ENCODE assay signal across 11 cellular contexts in the genomic region with DNA sequence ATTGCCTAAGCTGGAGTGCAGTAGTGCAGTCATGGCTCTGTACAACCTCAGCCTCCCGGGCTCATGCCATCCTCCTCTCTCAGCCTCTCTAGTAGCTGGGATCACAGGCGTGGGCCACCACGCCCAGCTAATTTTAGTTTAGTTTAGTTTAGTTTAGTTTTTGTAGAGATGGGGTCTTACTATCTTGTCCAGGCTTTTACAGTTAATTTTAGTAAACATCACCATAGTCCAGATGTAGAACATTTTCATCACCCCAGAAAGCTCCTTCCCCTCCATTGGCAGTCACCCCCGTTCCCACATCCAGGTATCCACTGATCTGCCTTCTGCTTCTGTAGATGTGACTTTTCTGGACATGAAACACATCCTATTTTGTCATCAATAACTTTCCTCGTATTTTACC. TPM values are rescaled to one million over a fixed set of nuclear protein-coding genes. Genes with fewer than 3 reads are reported as not detected.
DNase-seq lines count a peak whose midpoint lies in the region; ATAC-seq and TF ChIP-seq lines count a peak whose summit lies in the region.
"Had no signal": no experiment of that assay in that cellular context is flagged by ENCODE, and none has a peak within 500 bp of the region (broad histone marks: within the 10 kb centered on the region; RNA-seq: fewer than 3 reads in every experiment).

No MANE protein-coding gene starts in this region.

- peak overlapping the region; percentile 84 for H3K27ac Mint-ChIP-seq in activated CD4-positive, alpha-beta T cell treated with anti-CD3 and anti-CD28 coated beads for 36 hours

- TF ChIP-seq POLR2A in NB4 (IDR thresholded peaks at IDR 0.05; ENCODE audit: extremely low read depth, insufficient read length) = no peak

- peaks cover 89% of the 10 kb centered on the region for H3K4me1 Mint-ChIP-seq in activated CD4-positive, alpha-beta T cell treated with anti-CD3 and anti-CD28 coated beads for 36 hours

- H3K9ac ChIP-seq in colonic mucosa (ENCODE audit: low read depth in 2 of 2, low read length in 2 of 2) = peak overlapping the region in 1 of 2 donors; percentile 89

- ATAC-seq in activated CD4-positive, alpha-beta T cell treated with anti-CD3 and anti-CD28 coated beads for 36 hours = no peak
- ATAC-seq in GM18907 (IDR thresholded peaks at IDR 0.05; ENCODE audit: unreplicated experiment) = no peak
- ATAC-seq: A549 had no signal

- H3K4me3 ChIP-seq in NB4 (ENCODE audit: low read depth, low read length) (peak overlapping the region; percentile 6), colonic mucosa (no peak overlapping the region), skin epidermis (peak overlapping the region in 1 of 7 experiments; percentile 6)
- H3K4me3 ChIP-seq: A549 had no signal

- POLR2A ChIA-PET in activated CD4-positive, alpha-beta T cell treated with anti-CD3 and anti-CD28 coated beads for 36 hours (lab: Charles Lee) = interaction anchor here (0.5 to 1.0 kb wide), 3 partner anchors 42 to 64 kb away, joined by 3 to 8 read pairs (median 8); no protein-coding TSS in a partner anchor

- DNase-seq in activated CD4-positive, alpha-beta T cell treated with anti-CD3 and anti-CD28 coated beads for 36 hours = no peak
- no peak for DNase-seq in activated CD4-positive, alpha-beta T cell treated with anti-CD3 and anti-CD28 coated beads for 1 hour
- DNase-seq in NB4 (ENCODE audit: low read depth) (no peak), colonic mucosa (no peak), AG20443 (ENCODE audit: low spot score) (no peak), glomerular visceral epithelial cell (ENCODE audit: extremely low spot score) (no peak)
- DNase-seq: H7, NCI-H1930 had no signal

- H3K9me3 Mint-ChIP-seq in activated CD4-positive, alpha-beta T cell treated with anti-CD3 and anti-CD28 coated beads for 36 hours (ENCODE audit: low read depth) = peaks cover 3% of the 10 kb centered on the region

- peaks cover 40% of the 10 kb centered on the region for H3K4me1 ChIP-seq in colonic mucosa

- peak overlapping the region; percentile 70 for H3K4me3 Mint-ChIP-seq in activated CD4-positive, alpha-beta T cell treated with anti-CD3 and anti-CD28 coated beads for 36 hours

- no peaks in the 10 kb centered on the region for H3K27me3 ChIP-seq in colonic mucosa

- no peaks in the 10 kb centered on the region for H3K27me3 Mint-ChIP-seq in activated CD4-positive, alpha-beta T cell treated with anti-CD3 and anti-CD28 coated beads for 36 hours

- CTCF ChIA-PET in activated CD4-positive, alpha-beta T cell treated with anti-CD3 and anti-CD28 coated beads for 36 hours (lab: Charles Lee) = interaction anchor here (0.6 to 2.0 kb wide), 9 partner anchors 11 to 253 kb away, joined by 3 to 19 read pairs (median 4); partner anchors contain the start of gene DNM2

- intact Hi-C loops in activated CD4-positive, alpha-beta T cell treated with anti-CD3 and anti-CD28 coated beads for 36 hours (cut with DNase I, micrococcal nuclease) = loop anchor here (1.0 to 2.0 kb wide), 7 partner anchors 28 to 202 kb away; partner anchors contain the start of genes SMARCA4 (in 1 of the 2) and TMED1 (in 1 of the 2)
- intact Hi-C loops in colonic mucosa (cut with DNase I) = no loop called here

- H3K27ac ChIP-seq in colonic mucosa (peak overlapping the region; percentile 95), skin epidermis (peak overlapping the region in 18 of 21 experiments; percentile 21 to 88 (median 70))

- H3K36me3 Mint-ChIP-seq in activated CD4-positive, alpha-beta T cell treated with anti-CD3 and anti-CD28 coated beads for 36 hours (ENCODE audit: low read depth) = peaks cover 38% of the 10 kb centered on the region

- no peaks in the 10 kb centered on the region for H3K36me3 ChIP-seq in colonic mucosa

- no peaks in the 10 kb centered on the region for H3K9me3 ChIP-seq in colonic mucosa
- H3K9me3 ChIP-seq: A549 had no signal

- TF ChIP-seq CTCF in NB4 (IDR thresholded peaks at IDR 0.05; ENCODE audit: low read depth, low read length) = no peak
- TF ChIP-seq CTCF in colonic mucosa (IDR thresholded peaks at IDR 0.05) = no peak

RNA-seq across cellular contexts. Expression of gene DNM2, which starts 41.1 kb away (rescaled TPM):
- 100 to 1,000 TPM; 167 to 185 TPM for total RNA-seq in activated CD4-positive, alpha-beta T cell treated with anti-CD3 and anti-CD28 coated beads for 36 hours
- total RNA-seq in colonic mucosa = 100 to 1,000 TPM; 450 to 461 TPM

RNA-seq across cellular contexts. Expression of gene QTRT1, which starts 57.7 kb away (rescaled TPM):
- 10 to 100 TPM; 51.5 to 52.8 TPM for total RNA-seq in activated CD4-positive, alpha-beta T cell treated with anti-CD3 and anti-CD28 coated beads for 36 hours
- total RNA-seq in colonic mucosa = 10 to 100 TPM; 74.9 to 94.1 TPM
